8 cellular contexts compared by ENCODE assay signal in the genomic region with DNA sequence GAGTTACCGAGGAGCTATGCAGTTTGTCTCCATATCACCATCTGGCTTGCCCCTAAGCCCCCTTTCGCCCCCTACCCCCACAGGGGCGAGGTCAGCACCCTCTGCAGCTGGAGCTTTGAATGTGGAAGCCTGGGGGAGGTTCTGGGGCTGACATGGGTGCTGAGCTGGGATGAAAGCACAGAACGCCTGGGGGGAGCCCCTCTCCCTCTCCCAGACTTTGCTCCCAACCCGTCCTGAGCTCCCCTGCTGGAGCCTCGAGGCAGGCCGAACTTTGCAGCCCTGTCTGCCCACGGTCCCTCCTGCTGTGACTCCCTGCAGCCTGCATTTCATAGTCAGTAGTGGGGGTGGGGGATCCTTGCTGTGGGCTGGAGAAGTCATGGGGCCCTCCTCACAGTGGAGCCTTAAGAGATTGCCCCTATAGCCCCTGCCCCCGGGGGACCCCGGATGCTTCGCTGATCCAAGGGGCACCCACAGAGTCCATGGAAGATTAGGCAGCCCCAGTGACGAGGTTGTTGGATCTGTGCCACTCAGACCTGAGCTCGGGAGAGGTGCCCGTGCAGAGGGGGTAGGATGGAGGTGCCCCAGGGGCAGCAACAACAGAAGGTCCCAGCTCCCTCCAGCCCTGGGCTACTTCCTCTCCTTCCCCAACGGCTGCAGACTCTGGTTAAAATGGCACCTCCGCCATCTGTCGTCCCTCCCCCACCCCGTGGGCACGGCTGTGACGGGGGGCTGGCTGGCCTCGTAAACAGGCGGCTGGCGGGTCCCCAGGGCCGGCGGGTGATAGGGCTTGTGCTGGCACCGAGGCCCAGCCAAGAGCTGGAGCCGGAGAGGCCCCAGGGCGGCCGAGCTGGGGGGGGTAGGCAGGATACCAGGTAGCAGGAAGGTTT.
DNase-seq lines count a peak whose midpoint lies in the region; ATAC-seq and TF ChIP-seq lines count a peak whose summit lies in the region.

No MANE protein-coding gene starts in this region.

- WGBS in endodermal cell (ENCODE audit: insufficient coverage in 1 of 2, insufficient read length in 1 of 2), 2 experiments: 66 to 90% methylated on average over 2 to 28 of the region's 29 CpGs

- H3K36me3 ChIP-seq in endodermal cell (ENCODE audit: control insufficient read depth, insufficient read depth, low read length) (no peaks in the 10 kb centered on the region), neutrophil (no peaks in the 10 kb centered on the region)

- TF ChIP-seq CTCF in endodermal cell (conservative IDR thresholded peaks at IDR 0.05): no peak
- no peak for TF ChIP-seq CTCF in neutrophil (IDR thresholded peaks at IDR 0.05)

- H3K27ac Mint-ChIP-seq in T-helper 2 cell treated with Interferon-gamma antibody and Interleukin-4, amounts not matched to agents 5 μg/mL and 100 μg/mL, for 36 hours: peak overlapping the region; percentile 80
- no peak overlapping the region for H3K27ac Mint-ChIP-seq in endodermal cell

- peak in 4 of 6 experiments; percentile 12 to 44 (median 30) for DNase-seq in stimulated activated naive CD4-positive, alpha-beta T cell (lab: John Stamatoyannopoulos, UW)
- no peak for DNase-seq in stimulated activated naive CD4-positive, alpha-beta T cell treated with Interleukin-2 at 50 U/mL for 16 hours (lab: John Stamatoyannopoulos, UW)
- DNase-seq in T-helper 2 cell treated with Interferon-gamma antibody and Interleukin-4, amounts not matched to agents 5 μg/mL and 100 μg/mL, for 36 hours (ENCODE audit: low spot score): no peak
- peak; percentile 74 for DNase-seq in endodermal cell

- H3K4me3 ChIP-seq in endodermal cell (ENCODE audit: low read length) (no peak overlapping the region), neutrophil (ENCODE audit: low read depth in 1 of 2, low read length in 1 of 2) (peak overlapping the region; percentile 62 to 72)

- peaks cover 25% of the 10 kb centered on the region for H3K4me1 Mint-ChIP-seq in T-helper 2 cell treated with Interferon-gamma antibody and Interleukin-4, amounts not matched to agents 5 μg/mL and 100 μg/mL, for 36 hours (ENCODE audit: low read depth)
- H3K4me1 Mint-ChIP-seq in endodermal cell: peaks cover 1% of the 10 kb centered on the region

- H3K4me3 Mint-ChIP-seq in T-helper 2 cell treated with Interferon-gamma antibody and Interleukin-4, amounts not matched to agents 5 μg/mL and 100 μg/mL, for 36 hours: peak overlapping the region; percentile 58
- H3K4me3 Mint-ChIP-seq in endodermal cell: no peak overlapping the region

- ATAC-seq in HG03097 (IDR thresholded peaks at IDR 0.05; ENCODE audit: low FRiP score, unreplicated experiment) (no peak), HG02970 (IDR thresholded peaks at IDR 0.05; ENCODE audit: low FRiP score, unreplicated experiment) (no peak), HG02938 (IDR thresholded peaks at IDR 0.05; ENCODE audit: unreplicated experiment) (no peak)

- no peaks in the 10 kb centered on the region for H3K36me3 Mint-ChIP-seq in T-helper 2 cell treated with Interferon-gamma antibody and Interleukin-4, amounts not matched to agents 5 μg/mL and 100 μg/mL, for 36 hours (ENCODE audit: low read depth)
- H3K36me3 Mint-ChIP-seq in endodermal cell (ENCODE audit: low read depth): no peaks in the 10 kb centered on the region

- H3K9ac ChIP-seq in endodermal cell (ENCODE audit: extremely low read depth, low read length, poor library complexity, severe bottlenecking): no peak overlapping the region

- no peaks in the 10 kb centered on the region for H3K9me3 ChIP-seq in endodermal cell (ENCODE audit: control insufficient read depth, low read length)
- H3K9me3 ChIP-seq in neutrophil: no peaks in the 10 kb centered on the region

- peak overlapping the region; percentile 61 for H3K27ac ChIP-seq in endodermal cell (ENCODE audit: low read depth, low read length)
- H3K27ac ChIP-seq in neutrophil: peak overlapping the region; percentile 100

- H3K27me3 Mint-ChIP-seq in T-helper 2 cell treated with Interferon-gamma antibody and Interleukin-4, amounts not matched to agents 5 μg/mL and 100 μg/mL, for 36 hours (ENCODE audit: low read depth): peaks cover 9% of the 10 kb centered on the region
- H3K27me3 Mint-ChIP-seq in endodermal cell (ENCODE audit: insufficient read depth): peaks cover 27% of the 10 kb centered on the region

- H3K27me3 ChIP-seq in endodermal cell (ENCODE audit: control insufficient read depth, insufficient read depth, low read length, poor library complexity, severe bottlenecking) (no peaks in the 10 kb centered on the region), neutrophil (no peaks in the 10 kb centered on the region)

- no peaks in the 10 kb centered on the region for H3K9me3 Mint-ChIP-seq in T-helper 2 cell treated with Interferon-gamma antibody and Interleukin-4, amounts not matched to agents 5 μg/mL and 100 μg/mL, for 36 hours
- H3K9me3 Mint-ChIP-seq in endodermal cell: no peaks in the 10 kb centered on the region

- H3K4me1 ChIP-seq in endodermal cell (ENCODE audit: control insufficient read depth, insufficient read depth, low read length) (peaks cover 11% of the 10 kb centered on the region), neutrophil (ENCODE audit: control insufficient read depth in 1 of 2, insufficient read depth in 1 of 2, low read depth in 1 of 2, low read length in 1 of 2) (peaks cover 35 to 38% of the 10 kb centered on the region in 2 experiments)

Comparison
In these comparisons a context has a peak if more than half of its experiments do, and no peak if none do; other contexts are left out.
1. DNase-seq: peak in stimulated activated naive CD4-positive, alpha-beta T cell (4 of 6) and endodermal cell (single experiment); none in stimulated activated naive CD4-positive, alpha-beta T cell treated with Interleukin-2 at 50 U/mL for 16 hours (single experiment) and T-helper 2 cell treated with Interferon-gamma antibody and Interleukin-4, amounts not matched to agents 5 μg/mL and 100 μg/mL, for 36 hours (single experiment).